ENCODE assay signal across 1 cellular context in genomic region chr2:120243875-120244553, GRCh38.
TF ChIP-seq lines count a peak whose summit lies in the region.

No MANE protein-coding gene starts in this region.

TF ChIP-seq in H1, 55 proteins besides CTCF, POLR2A, EP300 and RAD21:
- TF ChIP-seq YY1 (IDR thresholded peaks at IDR 0.05; ENCODE audit: low read depth, low read length) (no peak), RFX5 (IDR thresholded peaks at IDR 0.05; ENCODE audit: borderline replicate concordance, low read depth, low read length) (no peak), SUZ12 (IDR thresholded peaks at IDR 0.05; ENCODE audit: low read length) (no peak), SRF (IDR thresholded peaks at IDR 0.05; ENCODE audit: low read depth, low read length) (no peak), MAFK (IDR thresholded peaks at IDR 0.05; ENCODE audit: low read depth, low read length) (no peak)
- TF ChIP-seq, protein P1, sequence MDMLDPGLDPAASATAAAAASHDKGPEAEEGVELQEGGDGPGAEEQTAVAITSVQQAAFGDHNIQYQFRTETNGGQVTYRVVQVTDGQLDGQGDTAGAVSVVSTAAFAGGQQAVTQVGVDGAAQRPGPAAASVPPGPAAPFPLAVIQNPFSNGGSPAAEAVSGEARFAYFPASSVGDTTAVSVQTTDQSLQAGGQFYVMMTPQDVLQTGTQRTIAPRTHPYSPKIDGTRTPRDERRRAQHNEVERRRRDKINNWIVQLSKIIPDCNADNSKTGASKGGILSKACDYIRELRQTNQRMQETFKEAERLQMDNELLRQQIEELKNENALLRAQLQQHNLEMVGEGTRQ (IDR thresholded peaks at IDR 0.05; ENCODE audit: low read length): no peak
